Comparison of ENCODE assay signal across 12 cellular contexts in genomic region chr1:226401407-226402303, GRCh38. TPM values are rescaled to one million over a fixed set of nuclear protein-coding genes. Genes with fewer than 3 reads are reported as not detected.
DNase-seq lines count a peak whose midpoint lies in the region; ATAC-seq and TF ChIP-seq lines count a peak whose summit lies in the region.
"Had no signal": no experiment of that assay in that cellular context is flagged by ENCODE, and none has a peak within 500 bp of the region (broad histone marks: within the 10 kb centered on the region; RNA-seq: fewer than 3 reads in every experiment).

No MANE protein-coding gene starts in this region.

- no peak for TF ChIP-seq CTCF in heart right ventricle (IDR thresholded peaks at IDR 0.05)
- TF ChIP-seq CTCF in VCaP (conservative IDR thresholded peaks at IDR 0.05): no peak
- TF ChIP-seq CTCF in Calu3 (IDR thresholded peaks at IDR 0.05; ENCODE audit: unreplicated experiment): no peak
- TF ChIP-seq CTCF in SK-N-SH (IDR thresholded peaks at IDR 0.05): no peak

- no peaks in the 10 kb centered on the region for H3K27me3 ChIP-seq in heart right ventricle
- H3K27me3 ChIP-seq in right cardiac atrium (ENCODE audit: control insufficient read depth, insufficient read depth): no peaks in the 10 kb centered on the region
- H3K27me3 ChIP-seq in muscle layer of colon (ENCODE audit: control insufficient read depth in 1 of 2, insufficient read depth in 2 of 2, low read length in 2 of 2): no peaks in the 10 kb centered on the region
- H3K27me3 ChIP-seq in SK-N-SH (ENCODE audit: insufficient read depth): no peaks in the 10 kb centered on the region
- H3K27me3 ChIP-seq: Peyer's patch had no signal

- 75 to 76% methylated on average over 9 of the region's 9 CpGs for WGBS in heart right ventricle, 2 donors
- WGBS in right cardiac atrium: 86% methylated on average over 9 of the region's 9 CpGs
- 81% methylated on average over 9 of the region's 9 CpGs for WGBS in SK-N-SH (ENCODE audit: low lambda C conversion rate)

- POLR2A ChIA-PET in SK-N-SH (lab: Yijun Ruan, JAX): no interaction called here

- H3K9me3 ChIP-seq in heart right ventricle (no peaks in the 10 kb centered on the region), right cardiac atrium (ENCODE audit: control insufficient read depth, low read length) (no peaks in the 10 kb centered on the region), muscle layer of colon (ENCODE audit: low read length) (no peaks in the 10 kb centered on the region), SK-N-SH (no peaks in the 10 kb centered on the region)
- H3K9me3 ChIP-seq: Peyer's patch had no signal

- no TSS peak for BruUV-seq in Calu3 (replicated peaks; lab: Mats Ljungman, UMichigan)

- TF ChIP-seq RAD21 in SK-N-SH (IDR thresholded peaks at IDR 0.05; ENCODE audit: low read length): no peak

- no peaks in the 10 kb centered on the region for H3K9me3 Mint-ChIP-seq in Calu3 (ENCODE audit: low read depth, unreplicated experiment)

- no peak overlapping the region for H2AFZ ChIP-seq in SK-N-SH (ENCODE audit: low read depth)

- H3K27me3 Mint-ChIP-seq in Calu3 (ENCODE audit: unreplicated experiment): no peaks in the 10 kb centered on the region

- no peak for ATAC-seq in heart right ventricle
- ATAC-seq in right cardiac atrium: no peak
- ATAC-seq in HG03135 (IDR thresholded peaks at IDR 0.05; ENCODE audit: unreplicated experiment): no peak
- ATAC-seq: activated CD4-positive, CD25-positive, alpha-beta regulatory T cell treated with anti-CD3 and anti-CD28 coated beads, Interleukin-2, amount 50 U/mL, for 24 hours had no signal

- intact Hi-C loops in heart right ventricle (cut with DNase I): loop anchor here in 2 of 10 donors (5.0 to 10.0 kb wide), 2 partner anchors 34 to 1163 kb away; partner anchors contain the start of gene ZNF678 (in 1 of the 2)
- intact Hi-C loops in right cardiac atrium (cut with DNase I): no loop called here
- intact Hi-C loops in Calu3 (cut with micrococcal nuclease; ENCODE audit: unreplicated experiment): no loop called here

- no peak for TF ChIP-seq EP300 in SK-N-SH (IDR thresholded peaks at IDR 0.05; ENCODE audit: borderline replicate concordance in 1 of 2, low read depth in 1 of 2, low read length in 1 of 2)

- H3K4me1 Mint-ChIP-seq in Calu3 (ENCODE audit: low read depth, unreplicated experiment): peaks cover 27% of the 10 kb centered on the region

- H3K36me3 ChIP-seq in heart right ventricle: peaks cover 0 to 52% (median 6%) of the 10 kb centered on the region in 9 donors
- peaks cover 20% of the 10 kb centered on the region for H3K36me3 ChIP-seq in muscle layer of colon (ENCODE audit: insufficient read depth, low read length)
- H3K36me3 ChIP-seq in SK-N-SH (replicated peaks in 1 of 2; ENCODE audit: control insufficient read depth in 1 of 2, insufficient read depth in 2 of 2, low read length in 1 of 2): peaks cover 16 to 24% of the 10 kb centered on the region in 2 experiments

- H3K36me3 Mint-ChIP-seq in Calu3 (ENCODE audit: insufficient read depth, unreplicated experiment): peaks cover 26% of the 10 kb centered on the region

- CTCF ChIA-PET in Calu3 (lab: Charles Lee): no interaction called here
- CTCF ChIA-PET in SK-N-SH (lab: Yijun Ruan, JAX): interaction anchor here (1.3 kb wide), 1 partner anchor 35 kb away, joined by 3 read pairs; no protein-coding TSS in a partner anchor

- H3K27ac ChIP-seq in heart right ventricle (peak overlapping the region in 9 of 10 donors; percentile 10 to 74 (median 59)), right cardiac atrium (ENCODE audit: low read length) (no peak overlapping the region), VCaP (peak overlapping the region; percentile 89), muscle layer of colon (ENCODE audit: low read depth, low read length) (peak overlapping the region; percentile 50), SK-N-SH (ENCODE audit: low read depth in 2 of 2, low read length in 1 of 2) (no peak overlapping the region)
- H3K27ac ChIP-seq: Peyer's patch had no signal

- no peaks in the 10 kb centered on the region for H3K9me2 ChIP-seq in SK-N-SH

- DNase-seq in heart right ventricle: no peak
- no peak for DNase-seq in right cardiac atrium
- DNase-seq in HUDEP-2 (lab: John Stamatoyannopoulos, UW; ENCODE audit: unreplicated experiment in 76 of 76): no peak
- DNase-seq in Calu3: no peak
- DNase-seq in SK-N-SH: no peak
- DNase-seq: activated T-cell treated with anti-CD3 and anti-CD28 coated beads, Interleukin-2, amount 50 U/mL, for 1 hour; NCI-H2029 treated with DMSO at 0.1 percent for 48 hours; Peyer's patch had no signal

- H3K4me1 ChIP-seq in heart right ventricle (peaks cover 13 to 99% (median 62%) of the 10 kb centered on the region in 9 donors), right cardiac atrium (ENCODE audit: control insufficient read depth, insufficient read depth, low read length) (peaks cover 25% of the 10 kb centered on the region), muscle layer of colon (ENCODE audit: insufficient read depth, low read length) (peaks cover 70% of the 10 kb centered on the region), SK-N-SH (ENCODE audit: control insufficient read depth in 1 of 2, insufficient read depth in 2 of 2, low read depth in 1 of 2, low read length in 1 of 2) (peaks cover 21 to 27% of the 10 kb centered on the region in 2 experiments; a peak in 3 of 4 replicates)

- peaks cover 84% of the 10 kb centered on the region for H3K79me2 ChIP-seq in SK-N-SH (ENCODE audit: insufficient read depth)

- no peak overlapping the region for H3K27ac Mint-ChIP-seq in Calu3 (ENCODE audit: unreplicated experiment)

- no peak overlapping the region for H3K4me3 Mint-ChIP-seq in Calu3 (ENCODE audit: low read depth, unreplicated experiment)

- H3K4me2 ChIP-seq in SK-N-SH: no peak overlapping the region

- H3K4me3 ChIP-seq in heart right ventricle: no peak overlapping the region
- H3K4me3 ChIP-seq in right cardiac atrium (ENCODE audit: low read length): no peak overlapping the region
- peak overlapping the region in 1 of 2 donors; percentile 6 for H3K4me3 ChIP-seq in muscle layer of colon (ENCODE audit: low read depth in 1 of 2, low read length in 2 of 2)
- H3K4me3 ChIP-seq in SK-N-SH (ENCODE audit: low read depth in 2 of 2, low read length in 1 of 2): no peak overlapping the region
- H3K4me3 ChIP-seq: Peyer's patch had no signal

- H3K9ac ChIP-seq in muscle layer of colon (ENCODE audit: low read length) (no peak overlapping the region), SK-N-SH (no peak overlapping the region)

- no peaks in the 10 kb centered on the region for H3F3A ChIP-seq in SK-N-SH (replicated peaks; ENCODE audit: insufficient read depth)

- H4K20me1 ChIP-seq in SK-N-SH (ENCODE audit: insufficient read depth): peaks cover 38% of the 10 kb centered on the region

TF ChIP-seq in SK-N-SH, 30 proteins besides CTCF, POLR2A, EP300 and RAD21:
- TF ChIP-seq MAX (IDR thresholded peaks at IDR 0.05; ENCODE audit: low read depth): no peak
- no peak for TF ChIP-seq USF2 (IDR thresholded peaks at IDR 0.05; ENCODE audit: borderline replicate concordance, low read depth, low read length)
- TF ChIP-seq TCF12 (IDR thresholded peaks at IDR 0.05): no peak
- TF ChIP-seq NFIC (IDR thresholded peaks at IDR 0.05; ENCODE audit: borderline replicate concordance): no peak
- no peak for TF ChIP-seq POLR2AphosphoS5 (IDR thresholded peaks at IDR 0.05; ENCODE audit: low read depth, low read length)

RNA-seq across cellular contexts. Expression of gene PARP1, which starts 6.2 kb away (rescaled TPM):
- 100 to 1,000 TPM in 9 of 10 donors, 10 to 100 TPM in 1; 98.9 to 154 (median 111) TPM for total RNA-seq in heart right ventricle
- 10 to 100 TPM; 36.1 to 70.0 TPM for polyA plus RNA-seq in heart right ventricle
- 10 to 100 TPM; 50.2 to 61.6 (median 56.4) TPM for total RNA-seq in right cardiac atrium
- polyA plus RNA-seq in right cardiac atrium: 34.2 TPM
- total RNA-seq in Calu3 (2022): 123 and 136 TPM in 2 replicates
- 187 and 239 TPM in 2 replicates for polyA plus RNA-seq in SK-N-SH (2012; rRNA removed)
- 134 and 183 TPM in 2 replicates for polyA plus RNA-seq in SK-N-SH (2012; cell fraction: cytosol; rRNA removed)
- 167 and 228 TPM in 2 replicates for polyA plus RNA-seq in SK-N-SH (2012; cell fraction: nucleus; rRNA removed)

Comparison
In these comparisons a context has a peak if more than half of its experiments do, and no peak if none do; other contexts are left out.
1. H3K27ac ChIP-seq: peak in heart right ventricle (9 of 10), VCaP (single experiment) and muscle layer of colon (single experiment); none in right cardiac atrium (single experiment) and SK-N-SH (0 of 2).